Comparison of ENCODE assay signal across 8 cellular contexts in the genomic region with DNA sequence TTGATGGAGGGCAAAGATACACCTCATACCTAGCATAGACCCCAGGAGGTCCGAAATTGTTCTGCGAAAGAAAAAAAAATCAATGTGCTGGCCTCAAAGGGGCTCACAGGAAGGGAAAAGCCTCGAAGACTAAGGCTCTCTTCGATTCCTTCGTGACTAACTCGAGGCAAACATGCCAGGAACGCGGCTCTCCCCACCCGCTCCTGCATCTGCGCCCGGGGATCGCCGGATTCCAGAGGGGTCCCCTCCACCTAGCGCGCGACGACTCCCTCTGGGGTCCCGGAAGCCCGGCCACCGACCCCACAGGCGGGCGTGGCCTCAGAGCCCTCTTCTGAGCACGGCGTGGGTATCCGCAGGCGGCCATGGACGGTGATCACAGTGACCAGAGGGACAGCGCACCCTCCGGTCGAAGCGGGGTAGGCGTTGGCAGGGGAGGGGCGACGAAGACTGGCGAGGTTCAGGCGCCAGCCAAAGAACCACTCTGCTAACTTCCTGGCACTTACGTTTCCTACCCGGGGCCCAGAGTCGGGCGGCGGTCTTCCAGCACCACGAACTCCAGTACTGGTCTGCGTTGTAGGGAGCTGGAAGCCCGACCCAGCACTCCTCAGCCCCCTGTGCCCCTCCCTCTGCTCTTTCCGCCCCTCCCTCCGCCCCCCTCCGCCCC. TPM values are rescaled to one million over a fixed set of nuclear protein-coding genes. Genes with fewer than 3 reads are reported as not detected.
DNase-seq lines count a peak whose midpoint lies in the region; ATAC-seq and TF ChIP-seq lines count a peak whose summit lies in the region.

No MANE protein-coding gene starts in this region.

- peak; percentile 54 for TF ChIP-seq CTCF in lower lobe of right lung (IDR thresholded peaks at IDR 0.05)

- peak; percentile 54 for ATAC-seq in GM21825 (IDR thresholded peaks at IDR 0.05; ENCODE audit: unreplicated experiment)
- peak; percentile 91 for ATAC-seq in lower lobe of right lung

- no peaks in the 10 kb centered on the region for H3K27me3 ChIP-seq in lower lobe of right lung (ENCODE audit: low read depth)

- H3K9me3 ChIP-seq in lower lobe of right lung, result no peaks in the 10 kb centered on the region

- intact Hi-C loops in lower lobe of right lung (cut with DNase I), result no loop called here

- H3K4me3 ChIP-seq in lower lobe of right lung, result peak overlapping the region; percentile 96

- H3K4me1 ChIP-seq in lower lobe of right lung, result peaks cover 34% of the 10 kb centered on the region

- in situ Hi-C loops in SK-MEL-5 (cut with HindIII; ENCODE audit: low pct_unique_long_range_greater_than_20kb, low sequenced_read_pairs), result no loop called here

- H3K27ac ChIP-seq in lower lobe of right lung, result peak overlapping the region; percentile 93

- peaks cover 8% of the 10 kb centered on the region for H3K36me3 ChIP-seq in lower lobe of right lung

- peak; percentile 63 for DNase-seq in activated T-cell treated with anti-CD3 and anti-CD28 coated beads for 48 hours (ENCODE audit: low read depth)
- no peak for DNase-seq in activated T-cell treated with anti-CD3 and anti-CD28 coated beads, Interleukin-2, amount 50 U/mL, for 1 hour
- peak; percentile 60 for DNase-seq in HuH-7.5 (ENCODE audit: low spot score)
- peak; percentile 84 for DNase-seq in SK-MEL-5 (ENCODE audit: low read depth, low spot score)
- peak; percentile 95 for DNase-seq in ecto neural progenitor cell (ENCODE audit: low spot score)
- peak; percentile 91 for DNase-seq in lower lobe of right lung
- DNase-seq in superior temporal gyrus (ENCODE audit: extremely low spot score), result peak; percentile 86

RNA-seq across cellular contexts. Expression of a gene that starts 0.5 kb away (rescaled TPM):
- total RNA-seq in SK-MEL-5 (2014; rRNA removed; shearing (Covaris generic)), result 56.5 and 59.4 TPM in 2 replicates
- polyA plus RNA-seq in SK-MEL-5 (2015; cell fraction: cytosol; rRNA removed), result 84.4 and 97.1 TPM in 2 replicates
- polyA plus RNA-seq in SK-MEL-5 (2015; cell fraction: nucleus; rRNA removed), result 30.0 and 34.3 TPM in 2 replicates
- 60.6 TPM for total RNA-seq in lower lobe of right lung
